In the genomic region with DNA sequence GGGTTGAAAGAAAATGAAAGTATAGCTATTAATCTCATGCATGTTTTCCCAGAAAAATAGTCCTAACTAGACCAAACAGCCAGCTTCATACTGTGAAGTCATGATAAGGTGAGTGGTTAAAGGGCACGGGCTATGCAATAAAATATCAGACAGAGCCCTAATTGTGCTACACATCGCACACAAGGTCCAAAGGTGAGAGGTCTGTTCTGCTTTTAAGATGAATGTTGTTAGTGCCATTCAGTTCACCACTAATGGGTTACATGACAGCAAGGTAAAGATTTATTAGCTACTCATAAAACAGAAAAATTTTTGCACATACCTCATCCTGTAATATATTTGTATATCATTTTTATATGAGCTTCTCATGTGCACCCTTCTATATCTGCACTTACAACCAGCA, we compare ENCODE assay signal across 1 cellular context.
TF ChIP-seq lines count a peak whose summit lies in the region.

No MANE protein-coding gene starts in this region.

TF ChIP-seq in IMR-90, 13 proteins besides CTCF, POLR2A, EP300 and RAD21:
- TF ChIP-seq MAZ (IDR thresholded peaks at IDR 0.05; ENCODE audit: borderline replicate concordance, low read depth, low read length) (no peak), MAFK (IDR thresholded peaks at IDR 0.05; ENCODE audit: low read depth, low read length) (no peak)
